In the genomic region with DNA sequence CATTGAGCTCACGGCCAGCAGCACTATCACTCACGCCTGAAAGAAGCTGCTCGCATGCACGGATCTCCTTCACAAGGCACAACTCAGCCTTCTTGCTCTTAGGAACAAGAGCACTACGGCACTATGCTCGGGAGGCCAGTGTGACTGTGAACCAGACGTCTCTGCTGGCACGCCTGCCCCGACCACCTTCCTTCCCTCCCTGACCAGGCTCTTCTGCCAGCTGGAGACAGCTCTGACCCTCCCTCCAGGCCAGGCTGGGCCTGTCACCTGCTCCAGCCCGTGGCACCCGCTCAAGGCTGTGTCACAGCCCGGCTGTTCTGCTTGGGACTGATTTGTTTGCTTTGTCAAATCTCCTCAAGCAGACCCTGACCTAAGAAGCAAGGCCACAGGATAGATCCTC, we compare ENCODE assay signal across 28 cellular contexts. TPM values are rescaled to one million over a fixed set of nuclear protein-coding genes. Genes with fewer than 3 reads are reported as not detected.
DNase-seq lines count a peak whose midpoint lies in the region; ATAC-seq and TF ChIP-seq lines count a peak whose summit lies in the region.
"Had no signal": no experiment of that assay in that cellular context is flagged by ENCODE, and none has a peak within 500 bp of the region (broad histone marks: within the 10 kb centered on the region; RNA-seq: fewer than 3 reads in every experiment).

No MANE protein-coding gene starts in this region.

- ATAC-seq in GM18867 (IDR thresholded peaks at IDR 0.05; ENCODE audit: unreplicated experiment) (no peak), HG02973 (IDR thresholded peaks at IDR 0.05; ENCODE audit: unreplicated experiment) (no peak)
- ATAC-seq: sciatic nerve had no signal

- no peak overlapping the region for H3K27ac ChIP-seq in HEK293 (ENCODE audit: extremely low read depth, low read depth, low read length)
- H3K27ac ChIP-seq in dorsolateral prefrontal cortex, result peak overlapping the region in 55 of 59 donors; percentile 0 to 82 (median 64)
- peak overlapping the region; percentile 71 for H3K27ac ChIP-seq in skeletal muscle tissue (ENCODE audit: low read depth, low read length)
- H3K27ac ChIP-seq: cardiac muscle cell, ovary, SK-N-MC, stomach had no signal

- no peaks in the 10 kb centered on the region for H3K27me3 ChIP-seq in dorsolateral prefrontal cortex
- no peaks in the 10 kb centered on the region for H3K27me3 ChIP-seq in skeletal muscle tissue (ENCODE audit: control insufficient read depth in 3 of 3, insufficient read depth in 3 of 3, low read length in 3 of 3)
- H3K27me3 ChIP-seq: cardiac muscle cell, ovary, stomach had no signal

- H3K4me3 ChIP-seq in HEK293 (ENCODE audit: low read depth, low read length) (no peak overlapping the region), dorsolateral prefrontal cortex (peak overlapping the region in 9 of 59 donors; percentile 6 to 35 (median 13)), skeletal muscle tissue (ENCODE audit: low read length in 3 of 3) (peak overlapping the region; percentile 4 to 35 (median 35))
- H3K4me3 ChIP-seq: cardiac muscle cell, lung, ovary, SK-N-MC, stomach had no signal

- H3K36me3 Mint-ChIP-seq in nephron progenitor cell (ENCODE audit: low read depth), result peaks cover 43% of the 10 kb centered on the region
- peaks cover 41% of the 10 kb centered on the region for H3K36me3 Mint-ChIP-seq in activated CD4-positive, alpha-beta T cell treated with anti-CD3 and anti-CD28 coated beads, Interleukin-2, amount 10 ng/mL, durations not matched to agents 24 days and 14 days (ENCODE audit: low read depth)

- H3K9me3 ChIP-seq in HEK293 (ENCODE audit: control insufficient read depth, insufficient read depth, low read depth, low read length) (no peaks in the 10 kb centered on the region), skeletal muscle tissue (ENCODE audit: control insufficient read depth in 3 of 3, low read length in 3 of 3) (no peaks in the 10 kb centered on the region)
- H3K9me3 ChIP-seq: ovary, stomach had no signal

- H3K27me3 Mint-ChIP-seq in nephron progenitor cell (ENCODE audit: low read depth, poor library complexity), result peaks cover 3% of the 10 kb centered on the region
- H3K27me3 Mint-ChIP-seq in activated CD4-positive, alpha-beta T cell treated with anti-CD3 and anti-CD28 coated beads, Interleukin-2, amount 10 ng/mL, durations not matched to agents 24 days and 14 days, result no peaks in the 10 kb centered on the region
- H3K27me3 Mint-ChIP-seq: IgD-negative memory B cell had no signal

- POLR2A ChIA-PET in HEK293 (lab: Yijun Ruan, JAX), result no interaction called here

- H3K4me1 ChIP-seq in HEK293 (ENCODE audit: control insufficient read depth, insufficient read depth, low read length), result no peaks in the 10 kb centered on the region
- H3K4me1 ChIP-seq in skeletal muscle tissue (ENCODE audit: control insufficient read depth in 3 of 3, insufficient read depth in 3 of 3, low read length in 3 of 3), result peaks cover 12 to 26% (median 21%) of the 10 kb centered on the region in 3 donors

- H3K27ac Mint-ChIP-seq in nephron progenitor cell, result peak overlapping the region; percentile 93
- no peak overlapping the region for H3K27ac Mint-ChIP-seq in activated CD4-positive, alpha-beta T cell treated with anti-CD3 and anti-CD28 coated beads, Interleukin-2, amount 10 ng/mL, durations not matched to agents 24 days and 14 days
- H3K27ac Mint-ChIP-seq: IgD-negative memory B cell; T-helper 1 cell treated with Interleukin-12 subunit alpha and Interleukin-12 subunit beta and Interleukin-4 antibody, amounts not matched to agents 30 μg/mL and 1 μg/mL, for 36 hours had no signal

- H3K9ac ChIP-seq in skeletal muscle tissue (ENCODE audit: low read depth in 1 of 3, low read length in 3 of 3), result peak overlapping the region in 2 of 3 donors; percentile 63 to 70

- H3K9me3 Mint-ChIP-seq in nephron progenitor cell, result no peaks in the 10 kb centered on the region
- no peaks in the 10 kb centered on the region for H3K9me3 Mint-ChIP-seq in activated CD4-positive, alpha-beta T cell treated with anti-CD3 and anti-CD28 coated beads, Interleukin-2, amount 10 ng/mL, durations not matched to agents 24 days and 14 days
- H3K9me3 Mint-ChIP-seq: IgD-negative memory B cell; T-helper 1 cell treated with Interleukin-12 subunit alpha and Interleukin-12 subunit beta and Interleukin-4 antibody, amounts not matched to agents 30 μg/mL and 1 μg/mL, for 36 hours had no signal

- peaks cover 22% of the 10 kb centered on the region for H3K4me1 Mint-ChIP-seq in nephron progenitor cell
- H3K4me1 Mint-ChIP-seq in activated CD4-positive, alpha-beta T cell treated with anti-CD3 and anti-CD28 coated beads, Interleukin-2, amount 10 ng/mL, durations not matched to agents 24 days and 14 days, result peaks cover 5% of the 10 kb centered on the region

- CTCF ChIA-PET in HEK293 (lab: Yijun Ruan, JAX), result interaction anchor here (0.8 kb wide), 1 partner anchor 67 kb away, joined by 3 read pairs; no protein-coding TSS in a partner anchor

- no peak overlapping the region for H3K4me3 Mint-ChIP-seq in nephron progenitor cell
- no peak overlapping the region for H3K4me3 Mint-ChIP-seq in activated CD4-positive, alpha-beta T cell treated with anti-CD3 and anti-CD28 coated beads, Interleukin-2, amount 10 ng/mL, durations not matched to agents 24 days and 14 days
- H3K4me3 Mint-ChIP-seq: IgD-negative memory B cell; T-helper 1 cell treated with Interleukin-12 subunit alpha and Interleukin-12 subunit beta and Interleukin-4 antibody, amounts not matched to agents 30 μg/mL and 1 μg/mL, for 36 hours had no signal

- DNase-seq in dorsolateral prefrontal cortex, result peak in 3 of 10 donors; percentile 37 to 84 (median 38)
- no peak for DNase-seq in nephron progenitor cell
- no peak for DNase-seq in RPMI8226
- DNase-seq in activated CD4-positive, alpha-beta T cell treated with anti-CD3 and anti-CD28 coated beads, Interleukin-2, amount 10 ng/mL, durations not matched to agents 24 days and 14 days, result no peak
- DNase-seq: activated CD4-positive, alpha-beta T cell treated with anti-CD3 and anti-CD28 coated beads for 4 hours; activated naive CD4-positive, alpha-beta T cell treated with Interleukin-2 at 50 U/mL for 16 hours; activated T-cell treated with anti-CD3 and anti-CD28 coated beads, Interleukin-2, amount 50 U/mL, for 48 hours; amniotic stem cell; COR-L47; dermis blood vessel endothelial cell; DMS79 treated with DMSO at 0.1 percent for 48 hours; H7; NCI-H1092 treated with DMSO at 0.1 percent for 48 hours; NCI-H1930; NCI-H2227 treated with DMSO at 0.1 percent for 48 hours; NCI-H69; ovary; stomach had no signal

- intact Hi-C loops in dorsolateral prefrontal cortex (cut with DNase I), result loop anchor here in 1 of 2 donors (10.0 kb wide), 2 partner anchors 74 to 76 kb away; partner anchors contain the start of gene SQSTM1
- intact Hi-C loops in activated CD4-positive, alpha-beta T cell treated with anti-CD3 and anti-CD28 coated beads, Interleukin-2, amount 10 ng/mL, durations not matched to agents 24 days and 14 days (cut with micrococcal nuclease), result no loop called here

- TF ChIP-seq CTCF in HEK293 (tag by site-specific recombination; IDR thresholded peaks at IDR 0.05) (no peak), dorsolateral prefrontal cortex (IDR thresholded peaks at IDR 0.05 in 54 of 56, conservative IDR thresholded peaks at IDR 0.05 in 2 of 56; ENCODE audit: low read depth in 1 of 56, partially characterized antibody in 56 of 56) (no peak), nephron progenitor cell (IDR thresholded peaks at IDR 0.05) (no peak)

- peaks cover 34 to 87% of the 10 kb centered on the region in 2 experiments for H3K36me3 ChIP-seq in HEK293 (ENCODE audit: control insufficient read depth in 2 of 2, insufficient read depth in 1 of 2, low read length in 2 of 2)
- H3K36me3 ChIP-seq in skeletal muscle tissue (ENCODE audit: control insufficient read depth in 3 of 3, insufficient read depth in 3 of 3, low read length in 3 of 3), result peaks cover 32 to 39% (median 38%) of the 10 kb centered on the region in 3 donors
- H3K36me3 ChIP-seq: ovary had no signal

TF ChIP-seq in HEK293, 187 proteins besides CTCF, POLR2A, EP300 and RAD21:
- TF ChIP-seq TCF7L2 (IDR thresholded peaks at IDR 0.05; ENCODE audit: borderline replicate concordance, low read depth, low read length) (no peak), ZNF341 (tag by site-specific recombination; IDR thresholded peaks at IDR 0.05; ENCODE audit: low read depth) (0 out of 2 replicates have a peak, but pooled peaks have one; percentile 28)

RNA-seq across cellular contexts. Expression of gene TBC1D9B, which starts 7.0 kb away (rescaled TPM):
- total RNA-seq in dorsolateral prefrontal cortex (100 to 1,000 TPM; 127 to 231 (median 166) TPM), skeletal muscle tissue (32.9 TPM)
- 129 and 138 TPM in 2 replicates for total RNA-seq in activated CD4-positive, alpha-beta T cell treated with anti-CD3 and anti-CD28 coated beads, Interleukin-2, amount 10 ng/mL, durations not matched to agents 24 days and 14 days

RNA-seq across cellular contexts. Expression of gene MRNIP, which starts 42.1 kb away (rescaled TPM):
- total RNA-seq in dorsolateral prefrontal cortex, result 100 to 1,000 TPM in 5 of 120 experiments, 10 to 100 TPM in 115; 44.7 to 119 (median 74.4) TPM
- total RNA-seq in skeletal muscle tissue, result 21.4 TPM
- 27.6 and 27.8 TPM in 2 replicates for total RNA-seq in activated CD4-positive, alpha-beta T cell treated with anti-CD3 and anti-CD28 coated beads, Interleukin-2, amount 10 ng/mL, durations not matched to agents 24 days and 14 days
